In genomic region chr15:90249123-90249863, GRCh38 we compare ENCODE assay signal across 8 cellular contexts. TPM values are rescaled to one million over a fixed set of nuclear protein-coding genes. Genes with fewer than 3 reads are reported as not detected.
DNase-seq lines count a peak whose midpoint lies in the region; ATAC-seq, FAIRE-seq and TF ChIP-seq lines count a peak whose summit lies in the region.

TSS of gene TTLL13 (plus strand) at chr15:90249556. CDS start at chr15:90250631, 1,075 bp downstream.

- H4K20me1 ChIP-seq in Karpas-422 (ENCODE audit: insufficient read depth, low read depth, low read length) = no peaks in the 10 kb centered on the region

- no peaks in the 10 kb centered on the region for H3K79me2 ChIP-seq in Karpas-422 (ENCODE audit: low read length)

- DNase-seq in A172 (ENCODE audit: low spot score) (peak; percentile 72), Karpas-422 (peak; percentile 75), RCC 7860 (ENCODE audit: low spot score) (peak; percentile 72), activated gamma-delta T cell treated with Interleukin-2 at 50 U/mL for 16 hours (peak; percentile 54), foreskin fibroblast (peak; percentile 76 to 94), nephron progenitor cell (peak; percentile 100), stomach (peak; percentile 96)

- H3K27me3 ChIP-seq in Karpas-422 (ENCODE audit: low read length) (no peaks in the 10 kb centered on the region), stomach (no peaks in the 10 kb centered on the region)

- H3K4me2 ChIP-seq in Karpas-422 (ENCODE audit: low read depth, low read length, poor library complexity, severe bottlenecking) = peak within 1 kb of the TSS; percentile 19

- TF ChIP-seq CTCF in foreskin fibroblast (IDR thresholded peaks at IDR 0.05; ENCODE audit: low read depth, low read length) (no peak), nephron progenitor cell (IDR thresholded peaks at IDR 0.05) (no peak), stomach (IDR thresholded peaks at IDR 0.05) (no peak)

- no peak within 1 kb of the TSS for H3K27ac Mint-ChIP-seq in nephron progenitor cell

- no peaks in the 10 kb centered on the region for H3K9me3 ChIP-seq in Karpas-422 (ENCODE audit: low read length)
- no peaks in the 10 kb centered on the region for H3K9me3 ChIP-seq in stomach

- no peak for TF ChIP-seq EP300 in stomach (IDR thresholded peaks at IDR 0.05)

- H3K4me1 ChIP-seq in Karpas-422 (ENCODE audit: low read length) = peaks cover 3% of the 10 kb centered on the region
- peaks cover 4 to 17% (median 14%) of the 10 kb centered on the region in 4 donors for H3K4me1 ChIP-seq in stomach

- peaks cover 18% of the 10 kb centered on the region for H3K4me1 Mint-ChIP-seq in nephron progenitor cell

- H3K4me3 Mint-ChIP-seq in nephron progenitor cell = peak within 1 kb of the TSS; percentile 76

- no peak for FAIRE-seq in RCC 7860 (lab: Jason Lieb, UNC)

- no peak for TF ChIP-seq POLR2A in stomach (IDR thresholded peaks at IDR 0.05)

- H3K27ac ChIP-seq in Karpas-422 (ENCODE audit: low read length) (no peak within 1 kb of the TSS), stomach (peak within 1 kb of the TSS; percentile 43 to 69 (median 51))

- H3K9ac ChIP-seq in Karpas-422 (ENCODE audit: low read length) = no peak within 1 kb of the TSS

- no peaks in the 10 kb centered on the region for H3K36me3 ChIP-seq in Karpas-422 (ENCODE audit: insufficient read depth, low read length)
- no peaks in the 10 kb centered on the region for H3K36me3 ChIP-seq in stomach

- H3K4me3 ChIP-seq in Karpas-422 (ENCODE audit: low read length) = no peak within 1 kb of the TSS
- peak within 1 kb of the TSS; percentile 49 to 72 for H3K4me3 ChIP-seq in foreskin fibroblast (ENCODE audit: low read depth in 1 of 2, low read length in 2 of 2)
- peak within 1 kb of the TSS; percentile 62 to 73 (median 63) for H3K4me3 ChIP-seq in stomach

- no peak within 1 kb of the TSS for H2AFZ ChIP-seq in Karpas-422 (ENCODE audit: low read length)

- peaks cover 8% of the 10 kb centered on the region for H3K27me3 Mint-ChIP-seq in nephron progenitor cell (ENCODE audit: low read depth, poor library complexity)

- H3K9me3 Mint-ChIP-seq in nephron progenitor cell = no peaks in the 10 kb centered on the region

- 1 to 2% (median 2%) methylated on average over 19 to 45 of the region's 45 CpGs for WGBS in stomach, 5 donors

- peak; percentile 70 for ATAC-seq in GM19043 (IDR thresholded peaks at IDR 0.05; ENCODE audit: low read depth, unreplicated experiment)

- H3K9me2 ChIP-seq in Karpas-422 (replicated peaks; ENCODE audit: insufficient read depth, low read length) = no peaks in the 10 kb centered on the region

- intact Hi-C loops in stomach (cut with DNase I; ENCODE audit: low total_unique reads) = no loop called here

- H3K36me3 Mint-ChIP-seq in nephron progenitor cell (ENCODE audit: low read depth) = no peaks in the 10 kb centered on the region

RNA-seq across cellular contexts. Expression of gene TTLL13, which starts in this region (rescaled TPM):
- not detected in 2 replicates for total RNA-seq in A172 (2014; rRNA removed; shearing (Covaris generic))
- total RNA-seq in Karpas-422 (2014; rRNA removed; shearing (Covaris generic); ENCODE audit: low replicate concordance) = 0.40 TPM in 1 of 2 replicates, not detected in the other
- total RNA-seq in stomach = not detected
- polyA plus RNA-seq in stomach = under 1 TPM in 1 of 3 donors, not detected in 2; 0.10 TPM

Comparison
In these comparisons a context has a peak if more than half of its experiments do, and no peak if none do; other contexts are left out.
1. Peak in DNase-seq in A172; RNA of the gene not detected or under 1 TPM.
2. Peak in DNase-seq and H3K4me2 ChIP-seq in Karpas-422; RNA of the gene not detected or under 1 TPM.
3. Peak in DNase-seq, H3K4me3 ChIP-seq and H3K27ac ChIP-seq in stomach; RNA of the gene not detected or under 1 TPM.